8 cellular contexts compared by ENCODE assay signal in genomic region chr2:36059684-36060083, GRCh38.
DNase-seq lines count a peak whose midpoint lies in the region; ATAC-seq and TF ChIP-seq lines count a peak whose summit lies in the region.

No MANE protein-coding gene starts in this region.

- no peaks in the 10 kb centered on the region for H3K36me3 ChIP-seq in psoas muscle (ENCODE audit: insufficient read depth in 1 of 2, low read depth in 1 of 2)

- CTCF ChIA-PET in HEK293T (lab: Yijun Ruan, JAX) = interaction anchor here (0.7 kb wide), 1 partner anchor 51 kb away, joined by 3 read pairs; no protein-coding TSS in a partner anchor

- H3K4me3 Mint-ChIP-seq in memory B cell = no peak overlapping the region

- POLR2A ChIA-PET in HEK293T (lab: Yijun Ruan, JAX) = no interaction called here

- H3K36me3 Mint-ChIP-seq in memory B cell = peaks cover 2% of the 10 kb centered on the region

- H3K9me3 Mint-ChIP-seq in memory B cell = peaks cover 10% of the 10 kb centered on the region

- no peak overlapping the region for H3K4me3 ChIP-seq in psoas muscle

- DNase-seq in memory B cell (ENCODE audit: low spot score in 2 of 2) (no peak), psoas muscle (no peak), HCEC 1CT (no peak), AG20443 (ENCODE audit: low spot score) (no peak), HEK293T (ENCODE audit: extremely low spot score) (no peak)

- ATAC-seq in GM18867 (IDR thresholded peaks at IDR 0.05; ENCODE audit: unreplicated experiment) (peak; percentile 100), HG02610 (IDR thresholded peaks at IDR 0.05; ENCODE audit: unreplicated experiment) (peak; percentile 98), HG03571 (IDR thresholded peaks at IDR 0.05; ENCODE audit: unreplicated experiment) (peak; percentile 100), memory B cell (ENCODE audit: low read depth) (peak; percentile 48), psoas muscle (no peak)

- H3K27ac Mint-ChIP-seq in memory B cell = no peak overlapping the region

- H3K9me3 ChIP-seq in psoas muscle = no peaks in the 10 kb centered on the region

- H3K4me1 Mint-ChIP-seq in memory B cell = peaks cover 3% of the 10 kb centered on the region

- no peak overlapping the region for H3K27ac ChIP-seq in psoas muscle

- intact Hi-C loops in psoas muscle (cut with DNase I) = no loop called here

- H3K27me3 ChIP-seq in psoas muscle (ENCODE audit: insufficient read depth in 3 of 3, low read length in 2 of 3) = no peaks in the 10 kb centered on the region

- H3K4me1 ChIP-seq in psoas muscle = no peaks in the 10 kb centered on the region

- no peak for TF ChIP-seq CTCF in psoas muscle (IDR thresholded peaks at IDR 0.05)

- H3K27me3 Mint-ChIP-seq in memory B cell = no peaks in the 10 kb centered on the region

TF ChIP-seq in HEK293T, 16 proteins besides CTCF, POLR2A, EP300 and RAD21:
- TF ChIP-seq BHLHE40 (IDR thresholded peaks at IDR 0.05; ENCODE audit: borderline replicate concordance) (no peak), L3MBTL2 (conservative IDR thresholded peaks at IDR 0.05) (no peak), TARDBP (IDR thresholded peaks at IDR 0.05) (no peak), NFRKB (IDR thresholded peaks at IDR 0.05) (no peak), PKNOX1 (IDR thresholded peaks at IDR 0.05) (no peak), SP1 (IDR thresholded peaks at IDR 0.05) (no peak), ARNT (IDR thresholded peaks at IDR 0.05) (no peak), FOXM1 (IDR thresholded peaks at IDR 0.05; ENCODE audit: borderline replicate concordance) (no peak)

Comparison
In these comparisons a context has a peak if more than half of its experiments do, and no peak if none do; other contexts are left out.
1. ATAC-seq: peak in GM18867 (single experiment), HG02610 (single experiment), HG03571 (single experiment) and memory B cell (single experiment); none in psoas muscle (0 of 4).